Comparison of ENCODE assay signal across 28 cellular contexts in genomic region chrX:33457102-33457501, GRCh38.
"Had no signal": no experiment of that assay in that cellular context is flagged by ENCODE, and none has a peak within 500 bp of the region (broad histone marks: within the 10 kb centered on the region; RNA-seq: fewer than 3 reads in every experiment).

No MANE protein-coding gene starts in this region.

- H3K27me3 ChIP-seq: stomach, suprapubic skin, testis, thyroid gland, tibial artery, tibial nerve, transverse colon, upper lobe of left lung, upper lobe of right lung, uterus, vagina had no signal

- H3K9me3 Mint-ChIP-seq: stimulated activated memory B cell treated with anti-CD40 and anti-IgM and Interleukin-4, amounts not matched to agents 10 μg/mL and 1 μg/mL and 100 μg/mL, for 72 hours; stimulated activated naive CD8-positive, alpha-beta T cell treated with anti-CD3 and anti-CD28 coated beads, Interleukin-15, amount 100 ng/mL, for 72 hours; stimulated activated naive CD8-positive, alpha-beta T cell treated with anti-CD3 and anti-CD28 coated beads, Interleukin-15, Interleukin-2, amounts not matched to agents 100 ng/mL and 50 ng/mL, for 24 hours; type B pancreatic cell had no signal

- H3K27me3 Mint-ChIP-seq: stimulated activated memory B cell treated with anti-CD40 and anti-IgM and Interleukin-4, amounts not matched to agents 10 μg/mL and 1 μg/mL and 100 μg/mL, for 72 hours; stimulated activated naive B cell treated with anti-CD40 and anti-IgM and Interleukin-4, amounts not matched to agents 10 μg/mL and 1 μg/mL and 100 μg/mL, for 72 hours; stimulated activated naive CD8-positive, alpha-beta T cell treated with anti-CD3 and anti-CD28 coated beads, Interleukin-15, amount 100 ng/mL, for 72 hours; stimulated activated naive CD8-positive, alpha-beta T cell treated with anti-CD3 and anti-CD28 coated beads, Interleukin-15, Interleukin-2, amounts not matched to agents 100 ng/mL and 50 ng/mL, for 24 hours; type B pancreatic cell had no signal

- H3K4me3 Mint-ChIP-seq: stimulated activated effector memory CD8-positive, alpha-beta T cell treated with anti-CD3 and anti-CD28 coated beads, Interleukin-12 subunit alpha, Interleukin-12 subunit beta, amount 100 ng/mL, for 72 hours; stimulated activated memory B cell treated with anti-CD40 and anti-IgM and Interleukin-4, amounts not matched to agents 10 μg/mL and 1 μg/mL and 100 μg/mL, for 72 hours; stimulated activated naive B cell treated with anti-CD40 and anti-IgM and Interleukin-4, amounts not matched to agents 10 μg/mL and 1 μg/mL and 100 μg/mL, for 72 hours; stimulated activated naive CD8-positive, alpha-beta T cell treated with anti-CD3 and anti-CD28 coated beads, Interleukin-15, amount 100 ng/mL, for 72 hours; stimulated activated naive CD8-positive, alpha-beta T cell treated with anti-CD3 and anti-CD28 coated beads, Interleukin-15, Interleukin-2, amounts not matched to agents 100 ng/mL and 50 ng/mL, for 24 hours; type B pancreatic cell had no signal

- H3K4me1 ChIP-seq: stomach, suprapubic skin, testis, thyroid gland, tibial artery, tibial nerve, transverse colon, upper lobe of left lung, upper lobe of right lung, uterus, vagina had no signal

- H3K27ac ChIP-seq: stomach, suprapubic skin, testis, thoracic aorta, thyroid gland, tibial artery, tibial nerve, transverse colon, upper lobe of left lung, upper lobe of right lung, uterus, vagina had no signal

- H3K36me3 Mint-ChIP-seq: stimulated activated effector memory CD8-positive, alpha-beta T cell treated with anti-CD3 and anti-CD28 coated beads, Interleukin-12 subunit alpha, Interleukin-12 subunit beta, amount 100 ng/mL, for 72 hours; stimulated activated memory B cell treated with anti-CD40 and anti-IgM and Interleukin-4, amounts not matched to agents 10 μg/mL and 1 μg/mL and 100 μg/mL, for 72 hours; stimulated activated naive B cell treated with anti-CD40 and anti-IgM and Interleukin-4, amounts not matched to agents 10 μg/mL and 1 μg/mL and 100 μg/mL, for 72 hours; type B pancreatic cell had no signal

- H3K4me1 Mint-ChIP-seq: stimulated activated effector memory CD8-positive, alpha-beta T cell treated with anti-CD3 and anti-CD28 coated beads, Interleukin-12 subunit alpha, Interleukin-12 subunit beta, amount 100 ng/mL, for 72 hours; stimulated activated memory B cell treated with anti-CD40 and anti-IgM and Interleukin-4, amounts not matched to agents 10 μg/mL and 1 μg/mL and 100 μg/mL, for 72 hours; stimulated activated naive B cell treated with anti-CD40 and anti-IgM and Interleukin-4, amounts not matched to agents 10 μg/mL and 1 μg/mL and 100 μg/mL, for 72 hours; stimulated activated naive CD8-positive, alpha-beta T cell treated with anti-CD3 and anti-CD28 coated beads, Interleukin-15, amount 100 ng/mL, for 72 hours had no signal

- H3K27ac Mint-ChIP-seq: stimulated activated effector memory CD8-positive, alpha-beta T cell treated with anti-CD3 and anti-CD28 coated beads, Interleukin-12 subunit alpha, Interleukin-12 subunit beta, amount 100 ng/mL, for 72 hours; stimulated activated memory B cell treated with anti-CD40 and anti-IgM and Interleukin-4, amounts not matched to agents 10 μg/mL and 1 μg/mL and 100 μg/mL, for 72 hours; stimulated activated naive B cell treated with anti-CD40 and anti-IgM and Interleukin-4, amounts not matched to agents 10 μg/mL and 1 μg/mL and 100 μg/mL, for 72 hours; stimulated activated naive CD8-positive, alpha-beta T cell treated with anti-CD3 and anti-CD28 coated beads, Interleukin-15, amount 100 ng/mL, for 72 hours; stimulated activated naive CD8-positive, alpha-beta T cell treated with anti-CD3 and anti-CD28 coated beads, Interleukin-15, Interleukin-2, amounts not matched to agents 100 ng/mL and 50 ng/mL, for 24 hours; type B pancreatic cell had no signal

- H3K36me3 ChIP-seq: stomach, suprapubic skin, thoracic aorta, thyroid gland, tibial artery, tibial nerve, transverse colon, upper lobe of left lung, upper lobe of right lung, uterus, vagina had no signal

- H3K9me3 ChIP-seq: stomach, suprapubic skin, testis, thoracic aorta, thyroid gland, tibial artery, tibial nerve, transverse colon, upper lobe of left lung, upper lobe of right lung, uterus, vagina had no signal

- DNase-seq: stimulated activated CD4-positive, alpha-beta T cell treated with anti-CD3 and anti-CD28 coated beads, Interleukin-2, amount 100 ng/mL, for 48 hours; stimulated activated CD4-positive, alpha-beta T cell treated with anti-CD3 and anti-CD28 coated beads, Interleukin-4, amount 100 ng/mL, for 1 hour; stimulated activated CD4-positive, alpha-beta T cell treated with anti-CD3 and anti-CD28 coated beads, Interleukin-4, amount 100 ng/mL, for 24 hours; stimulated activated CD4-positive, alpha-beta T cell treated with anti-CD3 and anti-CD28 coated beads, Interleukin-4, amount 100 ng/mL, for 4 hours; stimulated activated CD8-positive, alpha-beta memory T cell treated with anti-CD3 and anti-CD28 coated beads, Interleukin-4, amount 100 ng/mL, for 48 hours; stimulated activated naive B cell treated with anti-CD40 and anti-IgM and Interleukin-4, amounts not matched to agents 10 μg/mL and 1 μg/mL and 100 μg/mL, for 72 hours; stimulated activated naive CD4-positive, alpha-beta T cell; stimulated activated naive CD4-positive, alpha-beta T cell treated with Interleukin-2 at 50 U/mL for 16 hours; stimulated activated naive CD8-positive, alpha-beta T cell treated with anti-CD3 and anti-CD28 coated beads, Interleukin-15, amount 100 ng/mL, for 72 hours; stimulated activated naive CD8-positive, alpha-beta T cell treated with anti-CD3 and anti-CD28 coated beads, Interleukin-15, Interleukin-2, amounts not matched to agents 100 U/mL and 50 U/mL, for 24 hours; stomach; substantia nigra; testis; thyroid gland; tibial artery; transverse colon; trophoblast cell; upper lobe of left lung; upper lobe of right lung; uterus had no signal

- ATAC-seq: stimulated activated effector memory CD8-positive, alpha-beta T cell treated with anti-CD3 and anti-CD28 coated beads, Interleukin-12 subunit alpha, Interleukin-12 subunit beta, amount 100 ng/mL, for 72 hours; stimulated activated memory B cell treated with anti-CD40 and anti-IgM and Interleukin-4, amounts not matched to agents 10 μg/mL and 1 μg/mL and 100 μg/mL, for 72 hours; stimulated activated naive B cell treated with anti-CD40 and anti-IgM and Interleukin-4, amounts not matched to agents 10 μg/mL and 1 μg/mL and 100 μg/mL, for 72 hours; stimulated activated naive CD8-positive, alpha-beta T cell treated with anti-CD3 and anti-CD28 coated beads, Interleukin-15, amount 100 ng/mL, for 72 hours; stimulated activated naive CD8-positive, alpha-beta T cell treated with anti-CD3 and anti-CD28 coated beads, Interleukin-15, Interleukin-2, amounts not matched to agents 100 U/mL and 50 U/mL, for 24 hours; upper lobe of right lung had no signal

- H3K4me3 ChIP-seq: stomach, suprapubic skin, testis, thoracic aorta, thyroid gland, tibial artery, tibial nerve, transverse colon, upper lobe of left lung, upper lobe of right lung, uterus, vagina had no signal
